Comparison of ENCODE assay signal across 27 cellular contexts in genomic region chr12:96807741-96808140, GRCh38.
"Had no signal": no experiment of that assay in that cellular context is flagged by ENCODE, and none has a peak within 500 bp of the region (broad histone marks: within the 10 kb centered on the region; RNA-seq: fewer than 3 reads in every experiment).

No MANE protein-coding gene starts in this region.

- H3K36me3 ChIP-seq: adrenal gland, WERI-Rb-1 had no signal

- DNase-seq: activated B cell treated with CpG ODN at 0.5 μM for 24 hours; activated CD4-positive, alpha-beta memory T cell treated with anti-CD3 and anti-CD28 coated beads for 36 hours; activated CD4-positive, alpha-beta T cell treated with anti-CD3 and anti-CD28 coated beads, Interleukin-2, amount 10 ng/mL, durations not matched to agents 24 days and 14 days; activated CD8-positive, alpha-beta memory T cell treated with anti-CD3 and anti-CD28 coated beads, Interleukin-2, amount 10 ng/mL, durations not matched to agents 7 days and 5 days; activated CD8-positive, alpha-beta memory T cell treated with anti-CD3 and anti-CD28 coated beads, Interleukin-2, amount 50 U/mL, for 4 hours; activated CD8-positive, alpha-beta T cell treated with anti-CD3 and anti-CD28 coated beads, Interleukin-2, amount 10 ng/mL, durations not matched to agents 7 days and 5 days; activated effector memory CD4-positive, alpha-beta T cell treated with anti-CD3 and anti-CD28 coated beads, Interleukin-2, amount 50 U/mL, for 16 hours; activated naive CD4-positive, alpha-beta T cell treated with anti-CD3 and anti-CD28 coated beads for 36 hours; activated naive CD8-positive, alpha-beta T cell treated with anti-CD3 and anti-CD28 coated beads for 36 hours; activated naive CD8-positive, alpha-beta T cell treated with anti-CD3 and anti-CD28 coated beads, Interleukin-2, amount 50 U/mL, for 24 hours; activated T-cell treated with anti-CD3 and anti-CD28 coated beads, Interleukin-2, amount 50 U/mL, for 1 hour; activated T-cell treated with anti-CD3 and anti-CD28 coated beads, Interleukin-2, amount 50 U/mL, for 48 hours; adrenal gland; amygdala; aorta; body of pancreas; dorsolateral prefrontal cortex; effector memory CD4-positive, alpha-beta T cell; endodermal cell; foreskin fibroblast; head of caudate nucleus; T-helper 1 cell; T-helper 17 cell; T1000; WERI-Rb-1 had no signal

- H3K9me3 ChIP-seq: adrenal gland had no signal

- H3K4me1 ChIP-seq: adrenal gland, body of pancreas had no signal

- H3K27ac ChIP-seq: adrenal gland, body of pancreas, coronary artery, dorsolateral prefrontal cortex, WERI-Rb-1 had no signal

- H3K4me3 ChIP-seq: adrenal gland, body of pancreas, coronary artery, dorsolateral prefrontal cortex had no signal

- FAIRE-seq: frontal cortex had no signal

- H3K27me3 ChIP-seq: adrenal gland, body of pancreas, dorsolateral prefrontal cortex had no signal
